9 cellular contexts compared by ENCODE assay signal in genomic region chr1:28091043-28091781, GRCh38. TPM values are rescaled to one million over a fixed set of nuclear protein-coding genes. Genes with fewer than 3 reads are reported as not detected.
DNase-seq lines count a peak whose midpoint lies in the region; ATAC-seq and TF ChIP-seq lines count a peak whose summit lies in the region.
"Had no signal": no experiment of that assay in that cellular context is flagged by ENCODE, and none has a peak within 500 bp of the region (broad histone marks: within the 10 kb centered on the region; RNA-seq: fewer than 3 reads in every experiment).

No MANE protein-coding gene starts in this region.

- H3K4me1 ChIP-seq in left lung = peaks cover 13 to 38% of the 10 kb centered on the region in 2 donors

- intact Hi-C loops in Right ventricle myocardium inferior (cut with DNase I) = loop anchor here (1.0 kb wide), 1 partner anchor 118 kb away; no protein-coding TSS in a partner anchor
- intact Hi-C loops in cardiac septum (cut with DNase I) = loop anchor here (1.0 kb wide), 1 partner anchor 118 kb away; no protein-coding TSS in a partner anchor
- intact Hi-C loops in activated B cell treated with CpG ODN at 0.5 μM for 24 hours (cut with micrococcal nuclease) = loop anchor here (1.0 to 2.0 kb wide), 5 partner anchors 20 to 118 kb away; no protein-coding TSS in a partner anchor
- intact Hi-C loops in left lung (cut with DNase I) = loop anchor here in 1 of 2 donors (5.0 kb wide), 1 partner anchor 116 kb away; no protein-coding TSS in a partner anchor
- intact Hi-C loops in posterior vena cava (cut with DNase I) = no loop called here

- H3K4me3 ChIP-seq in left lung = no peak overlapping the region

- DNase-seq in Right ventricle myocardium inferior (ENCODE audit: missing footprints) (peak; percentile 69), cardiac septum (ENCODE audit: low spot score) (no peak), NCI-H345 (lab: John Stamatoyannopoulos, UW) (peak; percentile 50), activated B cell treated with CpG ODN at 0.5 μM for 24 hours (peak; percentile 50), caudate nucleus (lab: John Stamatoyannopoulos, UW) (peak in 49 of 61 donors; percentile 1 to 85 (median 39)), left lung (peak in 1 of 2 donors; percentile 72), posterior vena cava (ENCODE audit: low spot score) (no peak)
- peak; percentile 54 to 84 (median 75) for DNase-seq in stimulated activated CD4-positive, alpha-beta T cell treated with anti-CD3 and anti-CD28 coated beads, TNF-alpha, amount 100 ng/mL, for 48 hours (ENCODE audit: low read depth in 3 of 3)

- ATAC-seq in Right ventricle myocardium inferior (no peak), activated B cell treated with CpG ODN at 0.5 μM for 24 hours (ENCODE audit: low read depth) (no peak), left lung (peak; percentile 27)

- H3K27ac ChIP-seq in caudate nucleus (ENCODE audit: low read depth, low read length) (no peak overlapping the region), left lung (peak overlapping the region in 1 of 2 donors; percentile 45)

- TF ChIP-seq CTCF in activated B cell treated with CpG ODN at 0.5 μM for 24 hours (IDR thresholded peaks at IDR 0.05) (peak; percentile 84), left lung (IDR thresholded peaks at IDR 0.05) (peak; percentile 84 to 91)

- no peaks in the 10 kb centered on the region for H3K27me3 ChIP-seq in left lung

- peaks cover 27% of the 10 kb centered on the region for H3K4me1 Mint-ChIP-seq in activated B cell treated with CpG ODN at 0.5 μM for 24 hours

- CTCF ChIA-PET in activated B cell treated with CpG ODN at 0.5 μM for 24 hours (lab: Charles Lee) = interaction anchor here (0.6 to 7.3 kb wide), 26 partner anchors 8 to 234 kb away, joined by 3 to 236 read pairs (median 5); partner anchors contain the start of genes ATP5IF1 and PTAFR

- H3K4me3 Mint-ChIP-seq in activated B cell treated with CpG ODN at 0.5 μM for 24 hours = peak overlapping the region; percentile 69
- H3K4me3 Mint-ChIP-seq: stimulated activated naive CD8-positive, alpha-beta T cell treated with anti-CD3 and anti-CD28 coated beads, Interleukin-15, Interleukin-2, amounts not matched to agents 100 ng/mL and 50 ng/mL, for 24 hours had no signal

- peaks cover 11% of the 10 kb centered on the region for H3K36me3 Mint-ChIP-seq in activated B cell treated with CpG ODN at 0.5 μM for 24 hours (ENCODE audit: low read depth)

- no peaks in the 10 kb centered on the region for H3K9me3 ChIP-seq in left lung

- H3K27ac Mint-ChIP-seq in activated B cell treated with CpG ODN at 0.5 μM for 24 hours = peak overlapping the region; percentile 54
- H3K27ac Mint-ChIP-seq: stimulated activated naive CD8-positive, alpha-beta T cell treated with anti-CD3 and anti-CD28 coated beads, Interleukin-15, Interleukin-2, amounts not matched to agents 100 ng/mL and 50 ng/mL, for 24 hours had no signal

- POLR2A ChIA-PET in activated B cell treated with CpG ODN at 0.5 μM for 24 hours (lab: Charles Lee) = interaction anchor here (0.5 to 1.9 kb wide), 10 partner anchors 57 to 154 kb away, joined by 3 to 9 read pairs (median 6); partner anchors contain the start of gene PTAFR

- no peaks in the 10 kb centered on the region for H3K9me3 Mint-ChIP-seq in activated B cell treated with CpG ODN at 0.5 μM for 24 hours
- H3K9me3 Mint-ChIP-seq: stimulated activated naive CD8-positive, alpha-beta T cell treated with anti-CD3 and anti-CD28 coated beads, Interleukin-15, Interleukin-2, amounts not matched to agents 100 ng/mL and 50 ng/mL, for 24 hours had no signal

- no peaks in the 10 kb centered on the region for H3K36me3 ChIP-seq in left lung

- H3K27me3 Mint-ChIP-seq in activated B cell treated with CpG ODN at 0.5 μM for 24 hours = no peaks in the 10 kb centered on the region

RNA-seq across cellular contexts. Expression of gene EYA3, which starts 2.8 kb away (rescaled TPM):
- total RNA-seq in Right ventricle myocardium inferior (18.3 TPM), cardiac septum (15.9 TPM), activated B cell treated with CpG ODN at 0.5 μM for 24 hours (26.7 and 31.0 TPM in 2 replicates), left lung (10 to 100 TPM; 22.9 to 28.4 TPM), posterior vena cava (10 to 100 TPM; 12.3 to 15.0 TPM)

Comparison
In these comparisons a context has a peak if more than half of its experiments do, and no peak if none do; other contexts are left out.
1. DNase-seq: peak in Right ventricle myocardium inferior (single experiment), NCI-H345 (single experiment), activated B cell treated with CpG ODN at 0.5 μM for 24 hours (single experiment), caudate nucleus (49 of 61) and stimulated activated CD4-positive, alpha-beta T cell treated with anti-CD3 and anti-CD28 coated beads, TNF-alpha, amount 100 ng/mL, for 48 hours (3 of 3); none in cardiac septum (single experiment) and posterior vena cava (single experiment).
2. intact Hi-C loops: an anchor here in Right ventricle myocardium inferior (1.0 kb wide), cardiac septum (1.0 kb wide) and activated B cell treated with CpG ODN at 0.5 μM for 24 hours (1.0 to 2.0 kb wide); none called in posterior vena cava.